Comparison of ENCODE assay signal across 1 cellular context in the genomic region with DNA sequence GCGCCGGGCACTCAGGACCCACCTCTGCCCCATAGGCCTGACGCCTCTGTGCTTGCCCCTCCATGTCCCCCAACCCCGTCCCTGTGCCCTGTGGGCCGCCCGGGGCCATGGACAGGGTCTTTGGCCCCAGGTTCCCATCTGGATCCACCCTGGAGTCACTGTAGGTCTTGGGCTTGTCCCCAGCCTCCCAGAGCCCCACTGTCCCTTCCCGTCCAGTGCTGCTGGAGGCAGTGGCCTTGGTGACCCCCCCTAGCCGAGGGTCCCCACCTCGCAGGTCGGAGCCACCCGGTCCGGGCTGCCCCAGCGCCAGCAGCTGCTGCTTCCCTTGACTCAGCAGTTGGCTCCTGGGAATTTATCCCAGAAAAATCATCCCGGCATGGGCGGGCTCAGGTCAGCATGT.
TF ChIP-seq lines count a peak whose summit lies in the region.

No MANE protein-coding gene starts in this region.

TF ChIP-seq in HepG2, 621 proteins besides CTCF, POLR2A, EP300 and RAD21:
- TF ChIP-seq ELF3 (CRISPR knock-in tag; IDR thresholded peaks at IDR 0.05): no peak
- peak; percentile 46 for TF ChIP-seq SRSF1 (optimal IDR thresholded peaks at IDR 0.05; ENCODE audit: low read depth, low read length)
- 0 out of 2 replicates have a peak, but pooled peaks have one; percentile 4 for TF ChIP-seq ZNF501 (CRISPR knock-in tag; IDR thresholded peaks at IDR 0.05)
- TF ChIP-seq PHB2 (IDR thresholded peaks at IDR 0.05; ENCODE audit: partially characterized antibody): no peak
- TF ChIP-seq, protein P1, sequence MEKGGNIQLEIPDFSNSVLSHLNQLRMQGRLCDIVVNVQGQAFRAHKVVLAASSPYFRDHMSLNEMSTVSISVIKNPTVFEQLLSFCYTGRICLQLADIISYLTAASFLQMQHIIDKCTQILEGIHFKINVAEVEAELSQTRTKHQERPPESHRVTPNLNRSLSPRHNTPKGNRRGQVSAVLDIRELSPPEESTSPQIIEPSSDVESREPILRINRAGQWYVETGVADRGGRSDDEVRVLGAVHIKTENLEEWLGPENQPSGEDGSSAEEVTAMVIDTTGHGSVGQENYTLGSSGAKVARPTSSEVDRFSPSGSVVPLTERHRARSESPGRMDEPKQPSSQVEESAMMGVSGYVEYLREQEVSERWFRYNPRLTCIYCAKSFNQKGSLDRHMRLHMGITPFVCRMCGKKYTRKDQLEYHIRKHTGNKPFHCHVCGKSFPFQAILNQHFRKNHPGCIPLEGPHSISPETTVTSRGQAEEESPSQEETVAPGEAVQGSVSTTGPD (CRISPR knock-in tag; IDR thresholded peaks at IDR 0.05): no peak
